10 cellular contexts compared by ENCODE assay signal in the genomic region with DNA sequence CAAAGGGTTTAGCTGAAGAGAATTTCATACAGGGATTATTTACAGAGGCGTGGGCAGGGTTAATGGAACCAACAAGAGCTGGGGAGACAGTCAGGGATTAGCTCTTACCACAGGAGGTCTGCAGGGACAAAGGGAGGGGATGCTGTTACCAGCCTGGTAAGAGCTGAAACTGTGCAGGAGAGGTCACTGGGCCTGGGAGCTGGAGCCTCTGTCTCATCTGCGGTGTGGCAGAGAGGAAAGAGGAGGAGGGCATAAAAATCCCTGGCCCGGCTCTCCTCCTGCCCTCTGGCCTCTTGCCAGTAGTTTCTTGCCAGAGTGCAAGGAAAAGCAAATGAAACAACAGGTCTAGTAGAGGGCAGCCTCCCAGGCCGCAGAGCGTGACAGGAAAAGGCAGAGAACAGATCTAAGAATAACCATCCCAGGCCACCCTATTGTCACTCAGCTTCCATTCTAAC. TPM values are rescaled to one million over a fixed set of nuclear protein-coding genes. Genes with fewer than 3 reads are reported as not detected.
DNase-seq lines count a peak whose midpoint lies in the region; ATAC-seq and TF ChIP-seq lines count a peak whose summit lies in the region.
"Had no signal": no experiment of that assay in that cellular context is flagged by ENCODE, and none has a peak within 500 bp of the region (broad histone marks: within the 10 kb centered on the region; RNA-seq: fewer than 3 reads in every experiment).

No MANE protein-coding gene starts in this region.

- H3K4me3 ChIP-seq in brain microvascular endothelial cell (ENCODE audit: low read depth, low read length): no peak overlapping the region
- H3K4me3 ChIP-seq in CD4-positive, alpha-beta memory T cell (ENCODE audit: low read length in 2 of 2): no peak overlapping the region
- H3K4me3 ChIP-seq: dorsolateral prefrontal cortex had no signal

- H3K4me1 ChIP-seq in CD4-positive, alpha-beta memory T cell (ENCODE audit: insufficient read depth, low read length): no peaks in the 10 kb centered on the region

- no peaks in the 10 kb centered on the region for H3K9me3 ChIP-seq in CD4-positive, alpha-beta memory T cell (ENCODE audit: control insufficient read depth in 1 of 2, low read length in 2 of 2)

- intact Hi-C loops in CD4-positive, alpha-beta memory T cell (cut with micrococcal nuclease): loop anchor here (5.0 to 10.0 kb wide), 2 partner anchors 708 to 790 kb away; no protein-coding TSS in a partner anchor

- in situ Hi-C loops in Caki2 (cut with HindIII; ENCODE audit: low pct_unique_long_range_greater_than_20kb, low sequenced_read_pairs): no loop called here
- in situ Hi-C loops in brain microvascular endothelial cell (cut with HindIII; ENCODE audit: low pct_ligation_motif_present, low sequenced_read_pairs): no loop called here

- H3K36me3 ChIP-seq in brain microvascular endothelial cell (replicated peaks): no peaks in the 10 kb centered on the region
- H3K36me3 ChIP-seq in CD4-positive, alpha-beta memory T cell (ENCODE audit: insufficient read depth, low read length): no peaks in the 10 kb centered on the region

- CTCF ChIA-PET in CD4-positive, alpha-beta memory T cell (lab: Charles Lee; ENCODE audit: partially characterized antibody): interaction anchor here (0.8 to 6.5 kb wide), 16 partner anchors 17 to 1414 kb away, joined by 3 to 134 read pairs (median 6); partner anchors contain the start of gene GALNT4

- H3K27ac Mint-ChIP-seq in stimulated activated effector memory CD8-positive, alpha-beta T cell treated with anti-CD3 and anti-CD28 coated beads, Interleukin-12 subunit alpha, Interleukin-12 subunit beta, amount 100 ng/mL, for 72 hours: no peak overlapping the region
- peak overlapping the region in 2 of 7 donors; percentile 46 to 48 for H3K27ac Mint-ChIP-seq in CD4-positive, alpha-beta memory T cell

- H3K27me3 ChIP-seq in brain microvascular endothelial cell (replicated peaks): no peaks in the 10 kb centered on the region
- no peaks in the 10 kb centered on the region for H3K27me3 ChIP-seq in CD4-positive, alpha-beta memory T cell (ENCODE audit: insufficient read depth, low read length)
- H3K27me3 ChIP-seq: dorsolateral prefrontal cortex had no signal

- no peak for ATAC-seq in GM18858 (IDR thresholded peaks at IDR 0.05; ENCODE audit: unreplicated experiment)
- no peak for ATAC-seq in stimulated activated effector memory CD8-positive, alpha-beta T cell treated with anti-CD3 and anti-CD28 coated beads, Interleukin-12 subunit alpha, Interleukin-12 subunit beta, amount 100 ng/mL, for 72 hours

- peak; percentile 60 for DNase-seq in Caki2 (ENCODE audit: low read depth)
- peak; percentile 60 for DNase-seq in NCI-H146 (lab: John Stamatoyannopoulos, UW)
- DNase-seq in brain microvascular endothelial cell: peak; percentile 24
- DNase-seq in medulla oblongata (ENCODE audit: extremely low spot score): peak; percentile 48
- DNase-seq in stimulated activated effector memory CD8-positive, alpha-beta T cell treated with anti-CD3 and anti-CD28 coated beads, Interleukin-12 subunit alpha, Interleukin-12 subunit beta, amount 100 ng/mL, for 72 hours (ENCODE audit: low spot score in 2 of 2): no peak
- DNase-seq in CD4-positive, alpha-beta memory T cell: no peak
- DNase-seq in activated CD8-positive, alpha-beta memory T cell treated with anti-CD3 and anti-CD28 coated beads for 24 hours: no peak
- DNase-seq: NCI-H1048 had no signal

- no peak overlapping the region for H3K4me3 Mint-ChIP-seq in stimulated activated effector memory CD8-positive, alpha-beta T cell treated with anti-CD3 and anti-CD28 coated beads, Interleukin-12 subunit alpha, Interleukin-12 subunit beta, amount 100 ng/mL, for 72 hours
- H3K4me3 Mint-ChIP-seq in CD4-positive, alpha-beta memory T cell: no peak overlapping the region

- H3K4me1 Mint-ChIP-seq in stimulated activated effector memory CD8-positive, alpha-beta T cell treated with anti-CD3 and anti-CD28 coated beads, Interleukin-12 subunit alpha, Interleukin-12 subunit beta, amount 100 ng/mL, for 72 hours: peaks cover 19% of the 10 kb centered on the region
- peaks cover 4 to 16% (median 10%) of the 10 kb centered on the region in 4 donors for H3K4me1 Mint-ChIP-seq in CD4-positive, alpha-beta memory T cell

- H3K9me3 Mint-ChIP-seq in stimulated activated effector memory CD8-positive, alpha-beta T cell treated with anti-CD3 and anti-CD28 coated beads, Interleukin-12 subunit alpha, Interleukin-12 subunit beta, amount 100 ng/mL, for 72 hours: no peaks in the 10 kb centered on the region
- no peaks in the 10 kb centered on the region for H3K9me3 Mint-ChIP-seq in CD4-positive, alpha-beta memory T cell

- POLR2A ChIA-PET in CD4-positive, alpha-beta memory T cell (lab: Charles Lee; ENCODE audit: partially characterized antibody): no interaction called here

- no peaks in the 10 kb centered on the region for H3K36me3 Mint-ChIP-seq in stimulated activated effector memory CD8-positive, alpha-beta T cell treated with anti-CD3 and anti-CD28 coated beads, Interleukin-12 subunit alpha, Interleukin-12 subunit beta, amount 100 ng/mL, for 72 hours
- peaks cover 0 to 1% of the 10 kb centered on the region in 2 donors for H3K36me3 Mint-ChIP-seq in CD4-positive, alpha-beta memory T cell

- peaks cover 0 to 3% of the 10 kb centered on the region in 2 donors for H3K27me3 Mint-ChIP-seq in CD4-positive, alpha-beta memory T cell

- no peak for TF ChIP-seq CTCF in brain microvascular endothelial cell (IDR thresholded peaks at IDR 0.05; ENCODE audit: low read depth, low read length, missing control alignments)

- H3K27ac ChIP-seq in brain microvascular endothelial cell: no peak overlapping the region
- no peak overlapping the region for H3K27ac ChIP-seq in CD4-positive, alpha-beta memory T cell (ENCODE audit: low read depth, low read length)

RNA-seq across cellular contexts. Expression of gene POC1B, which starts 18.9 kb away (rescaled TPM):
- 4.7 and 7.8 TPM in 2 replicates for total RNA-seq in Caki2 (2014; rRNA removed; shearing (Covaris generic); ENCODE audit: low replicate concordance)
- total RNA-seq in CD4-positive, alpha-beta memory T cell: 10 to 100 TPM; 19.8 to 21.4 TPM
- polyA plus RNA-seq in CD4-positive, alpha-beta memory T cell: 10 to 100 TPM; 28.2 to 46.3 TPM

RNA-seq across cellular contexts. Expression of gene GALNT4, which starts 20.2 kb away (rescaled TPM):
- 2.3 and 3.4 TPM in 2 replicates for total RNA-seq in Caki2 (2014; rRNA removed; shearing (Covaris generic); ENCODE audit: low replicate concordance)
- 1 to 10 TPM; 7.2 to 7.6 TPM for total RNA-seq in CD4-positive, alpha-beta memory T cell
- 1 to 10 TPM; 2.8 to 3.4 TPM for polyA plus RNA-seq in CD4-positive, alpha-beta memory T cell

Comparison
In these comparisons a context has a peak if more than half of its experiments do, and no peak if none do; other contexts are left out.
1. DNase-seq: peak in Caki2 (single experiment), NCI-H146 (single experiment), brain microvascular endothelial cell (single experiment) and medulla oblongata (single experiment); none in stimulated activated effector memory CD8-positive, alpha-beta T cell treated with anti-CD3 and anti-CD28 coated beads, Interleukin-12 subunit alpha, Interleukin-12 subunit beta, amount 100 ng/mL, for 72 hours (0 of 2), CD4-positive, alpha-beta memory T cell (0 of 5) and activated CD8-positive, alpha-beta memory T cell treated with anti-CD3 and anti-CD28 coated beads for 24 hours (single experiment).